8 cellular contexts compared by ENCODE assay signal in genomic region chr22:38870312-38870741, GRCh38. TPM values are rescaled to one million over a fixed set of nuclear protein-coding genes. Genes with fewer than 3 reads are reported as not detected.
DNase-seq lines count a peak whose midpoint lies in the region; ATAC-seq and TF ChIP-seq lines count a peak whose summit lies in the region.

No MANE protein-coding gene starts in this region.

- no peak for TF ChIP-seq EP300 in upper lobe of left lung (IDR thresholded peaks at IDR 0.05)

- peaks cover 17% of the 10 kb centered on the region for H3K36me3 Mint-ChIP-seq in T-helper 2 cell treated with Interferon-gamma antibody and Interleukin-4, amounts not matched to agents 5 μg/mL and 100 μg/mL, for 36 hours (ENCODE audit: low read depth)

- H3K36me3 ChIP-seq in right atrium auricular region: peaks cover 40% of the 10 kb centered on the region
- peaks cover 0 to 34% of the 10 kb centered on the region in 2 donors for H3K36me3 ChIP-seq in psoas muscle (ENCODE audit: insufficient read depth in 1 of 2, low read depth in 1 of 2)
- H3K36me3 ChIP-seq in upper lobe of left lung: peaks cover 5 to 41% (median 21%) of the 10 kb centered on the region in 4 donors

- peak overlapping the region; percentile 91 for H3K4me3 Mint-ChIP-seq in T-helper 2 cell treated with Interferon-gamma antibody and Interleukin-4, amounts not matched to agents 5 μg/mL and 100 μg/mL, for 36 hours

- H3K27ac Mint-ChIP-seq in T-helper 2 cell treated with Interferon-gamma antibody and Interleukin-4, amounts not matched to agents 5 μg/mL and 100 μg/mL, for 36 hours: peak overlapping the region; percentile 82

- WGBS in psoas muscle, 3 donors: 9 to 16% (median 14%) methylated on average over 12 of the region's 12 CpGs
- 8 to 9% methylated on average over 12 of the region's 12 CpGs for WGBS in upper lobe of left lung, 2 donors

- peak overlapping the region; percentile 89 to 99 for H3K27ac ChIP-seq in right atrium auricular region
- peak overlapping the region; percentile 72 for H3K27ac ChIP-seq in psoas muscle
- H3K27ac ChIP-seq in upper lobe of left lung: peak overlapping the region; percentile 88 to 99 (median 95)

- no peaks in the 10 kb centered on the region for H3K27me3 ChIP-seq in right atrium auricular region
- no peaks in the 10 kb centered on the region for H3K27me3 ChIP-seq in psoas muscle (ENCODE audit: insufficient read depth in 3 of 3, low read length in 2 of 3)
- no peaks in the 10 kb centered on the region for H3K27me3 ChIP-seq in upper lobe of left lung

- ATAC-seq in GM18873 (IDR thresholded peaks at IDR 0.05; ENCODE audit: low FRiP score, unreplicated experiment): peak; percentile 34
- ATAC-seq in psoas muscle: peak; percentile 44 to 69 (median 57)
- ATAC-seq in upper lobe of left lung (ENCODE audit: low FRiP score in 2 of 2): peak; percentile 77 to 79

- peaks cover 26% of the 10 kb centered on the region for H3K27me3 Mint-ChIP-seq in T-helper 2 cell treated with Interferon-gamma antibody and Interleukin-4, amounts not matched to agents 5 μg/mL and 100 μg/mL, for 36 hours (ENCODE audit: low read depth)

- TF ChIP-seq CTCF in right atrium auricular region (IDR thresholded peaks at IDR 0.05): peak; percentile 86 to 92
- peak; percentile 93 for TF ChIP-seq CTCF in psoas muscle (IDR thresholded peaks at IDR 0.05)
- TF ChIP-seq CTCF in upper lobe of left lung (IDR thresholded peaks at IDR 0.05): peak; percentile 74 to 84 (median 78)

- H3K4me3 ChIP-seq in right atrium auricular region: peak overlapping the region; percentile 64 to 79
- H3K4me3 ChIP-seq in psoas muscle: peak overlapping the region; percentile 97
- H3K4me3 ChIP-seq in upper lobe of left lung: peak overlapping the region in 3 of 4 donors; percentile 75 to 95 (median 83)

- no peak for TF ChIP-seq POLR2A in upper lobe of left lung (IDR thresholded peaks at IDR 0.05)

- H3K9me3 ChIP-seq in right atrium auricular region (no peaks in the 10 kb centered on the region), psoas muscle (no peaks in the 10 kb centered on the region), upper lobe of left lung (no peaks in the 10 kb centered on the region)

- no peaks in the 10 kb centered on the region for H3K9me3 Mint-ChIP-seq in T-helper 2 cell treated with Interferon-gamma antibody and Interleukin-4, amounts not matched to agents 5 μg/mL and 100 μg/mL, for 36 hours

- H3K4me1 Mint-ChIP-seq in T-helper 2 cell treated with Interferon-gamma antibody and Interleukin-4, amounts not matched to agents 5 μg/mL and 100 μg/mL, for 36 hours (ENCODE audit: low read depth): peaks cover 38% of the 10 kb centered on the region

- intact Hi-C loops in psoas muscle (cut with DNase I): loop anchor here (1.0 to 10.0 kb wide), 4 partner anchors 57 to 444 kb away; partner anchors contain the start of gene RPL3 (in 1 of the 2)

- H3K4me1 ChIP-seq in right atrium auricular region (peaks cover 0 to 53% of the 10 kb centered on the region in 2 donors), psoas muscle (peaks cover 20% of the 10 kb centered on the region), upper lobe of left lung (peaks cover 36 to 45% (median 42%) of the 10 kb centered on the region in 4 donors)

- DNase-seq in A172 (ENCODE audit: low spot score) (peak; percentile 70), NCI-H1694 (lab: John Stamatoyannopoulos, UW) (peak; percentile 67), anterior cingulate cortex (lab: John Stamatoyannopoulos, UW) (peak in 51 of 58 donors; percentile 14 to 91 (median 60)), right atrium auricular region (ENCODE audit: low spot score) (peak; percentile 89), psoas muscle (peak; percentile 88 to 95), upper lobe of left lung (peak in 1 of 2 donors; percentile 91)
- peak; percentile 81 for DNase-seq in T-helper 2 cell treated with Interferon-gamma antibody and Interleukin-4, amounts not matched to agents 5 μg/mL and 100 μg/mL, for 36 hours (ENCODE audit: low spot score)

RNA-seq across cellular contexts. Expression of gene CBX6, which starts 1.7 kb away (rescaled TPM):
- total RNA-seq in A172 (2014; rRNA removed; shearing (Covaris generic)): 20.1 and 20.9 TPM in 2 replicates
- total RNA-seq in right atrium auricular region (10 to 100 TPM; 28.0 to 57.0 TPM), psoas muscle (10 to 100 TPM; 15.1 to 21.0 (median 17.4) TPM), upper lobe of left lung (10 to 100 TPM; 30.4 to 74.9 (median 45.4) TPM)
- 10 to 100 TPM in 1 of 3 donors, 1 to 10 TPM in 2; 5.2 to 17.1 (median 5.4) TPM for polyA plus RNA-seq in psoas muscle

RNA-seq across cellular contexts. Expression of gene NPTXR, which starts 26.5 kb away (rescaled TPM):
- 1.9 and 2.7 TPM in 2 replicates for total RNA-seq in A172 (2014; rRNA removed; shearing (Covaris generic))
- total RNA-seq in right atrium auricular region: 10 to 100 TPM; 18.0 to 24.6 TPM
- 1 to 10 TPM in 1 of 4 donors, under 1 TPM in 3; 0.15 to 1.7 (median 0.61) TPM for total RNA-seq in psoas muscle
- under 1 TPM; 0.35 to 0.53 (median 0.39) TPM for polyA plus RNA-seq in psoas muscle
- total RNA-seq in upper lobe of left lung: 1 to 10 TPM in 5 of 6 donors, not detected in 1; 1.4 to 6.6 (median 3.0) TPM
